Comparison of ENCODE assay signal across 1 cellular context in genomic region chr15:81289910-81290309, GRCh38.
TF ChIP-seq lines count a peak whose summit lies in the region.

No MANE protein-coding gene starts in this region.

TF ChIP-seq in HEK293, 187 proteins besides CTCF, POLR2A, EP300 and RAD21:
- TF ChIP-seq ATF2 (tag by site-specific recombination; IDR thresholded peaks at IDR 0.05; ENCODE audit: low read depth) (peak; percentile 77; the same call in 1 of the 2 replicates), ZNF677 (tag by site-specific recombination; IDR thresholded peaks at IDR 0.05) (no peak)
TF ChIP-seq in HEK293: peak in this region for 1.
